In genomic region chr17:59105852-59106462, GRCh38 we compare ENCODE assay signal across 8 cellular contexts. TPM values are rescaled to one million over a fixed set of nuclear protein-coding genes. Genes with fewer than 3 reads are reported as not detected.
DNase-seq lines count a peak whose midpoint lies in the region; ATAC-seq, FAIRE-seq and TF ChIP-seq lines count a peak whose summit lies in the region.

No MANE protein-coding gene starts in this region.

- H3K9me3 ChIP-seq in BLaER1: no peaks in the 10 kb centered on the region
- H3K9me3 ChIP-seq in neutrophil: no peaks in the 10 kb centered on the region

- H3K4me3 ChIP-seq in BLaER1: peak overlapping the region; percentile 99
- peak overlapping the region; percentile 59 to 81 for H3K4me3 ChIP-seq in neutrophil (ENCODE audit: low read depth in 1 of 2, low read length in 1 of 2)

- CTCF ChIA-PET in RWPE1 (lab: Yijun Ruan, JAX): no interaction called here

- peaks cover 11% of the 10 kb centered on the region; the same call in 1 of the 2 replicates for H4K20me1 ChIP-seq in BLaER1

- FAIRE-seq in frontal cortex (lab: Jason Lieb, UNC): no peak

- peak; percentile 10 for ATAC-seq in GM19467 (IDR thresholded peaks at IDR 0.05; ENCODE audit: unreplicated experiment)

- H3K36me3 ChIP-seq in BLaER1 (peaks cover 41% of the 10 kb centered on the region), neutrophil (no peaks in the 10 kb centered on the region)

- H3K27me3 ChIP-seq in BLaER1 (no peaks in the 10 kb centered on the region), neutrophil (no peaks in the 10 kb centered on the region)

- TF ChIP-seq CTCF in RWPE1 (conservative IDR thresholded peaks at IDR 0.05; ENCODE audit: low read depth) (no peak), neutrophil (IDR thresholded peaks at IDR 0.05) (no peak)

- H3K4me1 ChIP-seq in BLaER1: peaks cover 33% of the 10 kb centered on the region
- H3K4me1 ChIP-seq in neutrophil (ENCODE audit: control insufficient read depth in 1 of 2, insufficient read depth in 1 of 2, low read depth in 1 of 2, low read length in 1 of 2): peaks cover 14 to 17% of the 10 kb centered on the region in 2 experiments

- POLR2A ChIA-PET in RWPE1 (lab: Yijun Ruan, JAX; ENCODE audit: low non-redundant PET): interaction anchor here (0.6 to 1.0 kb wide), 2 partner anchors 49 to 509 kb away, joined by 3 to 5 read pairs; partner anchors contain the start of genes PRR11 and SKA2

- peak overlapping the region; percentile 90 for H3K9ac ChIP-seq in BLaER1

- peak; percentile 8 for DNase-seq in HS-5 (ENCODE audit: low read depth)
- peak; percentile 54 for DNase-seq in RWPE1 (ENCODE audit: low spot score)
- peak; percentile 13 to 71 (median 55) for DNase-seq in activated naive CD4-positive, alpha-beta T cell (lab: John Stamatoyannopoulos, UW)
- peak; percentile 30 to 40 for DNase-seq in frontal cortex (ENCODE audit: low spot score in 2 of 2)
- peak; percentile 68 for DNase-seq in superior temporal gyrus (ENCODE audit: extremely low spot score)

- peak overlapping the region; percentile 90 for H3K4me2 ChIP-seq in BLaER1

- peak overlapping the region; percentile 90 for H3K27ac ChIP-seq in BLaER1
- peak overlapping the region; percentile 98 for H3K27ac ChIP-seq in RWPE1
- H3K27ac ChIP-seq in neutrophil: peak overlapping the region; percentile 86

RNA-seq across cellular contexts. Expression of gene TRIM37, which starts 0.7 kb away (rescaled TPM):
- total RNA-seq in frontal cortex: 134 TPM

RNA-seq across cellular contexts. Expression of gene SKA2, which starts 49.0 kb away (rescaled TPM):
- total RNA-seq in frontal cortex: 158 TPM

RNA-seq across cellular contexts. Expression of gene PRR11, which starts 49.6 kb away (rescaled TPM):
- 1.6 TPM for total RNA-seq in frontal cortex

Comparison
In these comparisons a context has a peak if more than half of its experiments do, and no peak if none do; other contexts are left out.
1. Peak in every context shown above with its lines: DNase-seq, ATAC-seq, H3K4me3 ChIP-seq and H3K27ac ChIP-seq.
2. DNase-seq: peak in every context shown above with its lines; median percentile 68 in superior temporal gyrus; 55 in activated naive CD4-positive, alpha-beta T cell; 54 in RWPE1; 35 in frontal cortex; 8 in HS-5.